ENCODE assay signal across 20 cellular contexts in genomic region chr6:39363280-39363679, GRCh38. TPM values are rescaled to one million over a fixed set of nuclear protein-coding genes. Genes with fewer than 3 reads are reported as not detected.
DNase-seq lines count a peak whose midpoint lies in the region; TF ChIP-seq lines count a peak whose summit lies in the region.
"Had no signal": no experiment of that assay in that cellular context is flagged by ENCODE, and none has a peak within 500 bp of the region (broad histone marks: within the 10 kb centered on the region; RNA-seq: fewer than 3 reads in every experiment).

No MANE protein-coding gene starts in this region.

- H3K4ac ChIP-seq in neuronal stem cell (ENCODE audit: low read length), result no peak overlapping the region

- H2BK5ac ChIP-seq in neuronal stem cell (ENCODE audit: low read length), result no peak overlapping the region

- H3K18ac ChIP-seq in neuronal stem cell (ENCODE audit: low read length), result peak overlapping the region; percentile 55

- H2BK15ac ChIP-seq in neuronal stem cell (ENCODE audit: low read length), result peak overlapping the region; percentile 18

- H4K8ac ChIP-seq in neuronal stem cell (ENCODE audit: low read depth, low read length), result no peak overlapping the region

- H3K14ac ChIP-seq in neuronal stem cell (ENCODE audit: low read length), result no peak overlapping the region

- H2BK120ac ChIP-seq in neuronal stem cell (ENCODE audit: low read depth, low read length), result no peak overlapping the region

- no peak overlapping the region for H4K91ac ChIP-seq in neuronal stem cell (ENCODE audit: low read depth, low read length, poor library complexity)

- H3K4me3 ChIP-seq in WERI-Rb-1 (ENCODE audit: low read depth, low read length) (no peak overlapping the region), neuronal stem cell (ENCODE audit: low read length in 2 of 2) (peak overlapping the region in 1 of 2 donors; percentile 13)
- H3K4me3 ChIP-seq: A549, BLaER1, GM12878 had no signal

- no peak overlapping the region for H2AFZ ChIP-seq in neuronal stem cell (ENCODE audit: low read length)

- no CpG with 5 or more reads among the region's 8 CpGs for WGBS in neuronal stem cell (ENCODE audit: extremely low coverage in 2 of 2, insufficient read length in 2 of 2, insufficient replicate concordance in 1 of 2), 2 donors

- no peak overlapping the region for H3K4me2 ChIP-seq in neuronal stem cell (ENCODE audit: insufficient read depth, low read length, poor library complexity, severe bottlenecking)
- H3K4me2 ChIP-seq: A549, BLaER1 had no signal

- H3K9ac ChIP-seq in neuronal stem cell (ENCODE audit: low read depth, low read length, poor library complexity), result no peak overlapping the region
- H3K9ac ChIP-seq: BLaER1 had no signal

- H3K79me1 ChIP-seq in neuronal stem cell (ENCODE audit: low read depth, low read length), result no peaks in the 10 kb centered on the region

- no peak overlapping the region for H3K27ac ChIP-seq in WERI-Rb-1
- H3K27ac ChIP-seq in neuronal stem cell (replicated peaks; ENCODE audit: low read length), result no peak overlapping the region
- H3K27ac ChIP-seq: A549, BLaER1 had no signal

- no peak for TF ChIP-seq CTCF in WERI-Rb-1 (IDR thresholded peaks at IDR 0.05; ENCODE audit: low read depth, low read length)

- peak; percentile 9 for DNase-seq in WERI-Rb-1
- peak; percentile 47 for DNase-seq in islet precursor cell
- no peak for DNase-seq in neuronal stem cell (ENCODE audit: low spot score)
- no peak for DNase-seq in A172 (ENCODE audit: low spot score)
- DNase-seq in activated CD8-positive, alpha-beta memory T cell treated with anti-CD3 and anti-CD28 coated beads, Interleukin-2, amount 50 U/mL, for 48 hours, result no peak
- no peak for DNase-seq in NCI-H446 treated with DMSO at 0.1 percent for 48 hours (lab: John Stamatoyannopoulos, UW)
- DNase-seq: Calu3; CD8-positive, alpha-beta T cell; DMS79 treated with DMSO at 0.1 percent for 48 hours; GF-D8; GOT3; H7; HFFc6 had no signal

- H3K27me3 ChIP-seq in WERI-Rb-1 (ENCODE audit: insufficient read depth, low read depth, severe bottlenecking), result no peaks in the 10 kb centered on the region
- H3K27me3 ChIP-seq in neuronal stem cell (ENCODE audit: control insufficient read depth in 3 of 3, insufficient read depth in 3 of 3, low read depth in 1 of 3, low read length in 3 of 3), result no peaks in the 10 kb centered on the region
- H3K27me3 ChIP-seq: BLaER1 had no signal

- no peaks in the 10 kb centered on the region for H3K36me3 ChIP-seq in WERI-Rb-1
- H3K36me3 ChIP-seq in neuronal stem cell (replicated peaks in 1 of 2; ENCODE audit: control insufficient read depth in 2 of 2, insufficient read depth in 2 of 2, low read length in 2 of 2), result no peaks in the 10 kb centered on the region
- H3K36me3 ChIP-seq: BLaER1 had no signal

- H3K23ac ChIP-seq in neuronal stem cell (ENCODE audit: low read depth, low read length, poor library complexity), result no peak overlapping the region

- peaks cover 0 to 12% of the 10 kb centered on the region in 2 donors for H3K4me1 ChIP-seq in neuronal stem cell (ENCODE audit: control insufficient read depth in 2 of 2, insufficient read depth in 1 of 2, low read depth in 1 of 2, low read length in 2 of 2)
- H3K4me1 ChIP-seq: A549 had no signal

- H3K9me3 ChIP-seq in WERI-Rb-1 (ENCODE audit: severe bottlenecking) (no peaks in the 10 kb centered on the region), neuronal stem cell (replicated peaks in 1 of 2; ENCODE audit: control insufficient read depth in 2 of 2, insufficient read depth in 1 of 2, low read depth in 1 of 2, low read length in 2 of 2) (no peaks in the 10 kb centered on the region)
- H3K9me3 ChIP-seq: A549, BLaER1 had no signal

- no peak overlapping the region for H2BK12ac ChIP-seq in neuronal stem cell (ENCODE audit: low read length)

- peak overlapping the region; percentile 70 for H2AK5ac ChIP-seq in neuronal stem cell (ENCODE audit: low read depth, low read length)

RNA-seq across cellular contexts. Expression of gene KCNK16, which starts 40.8 kb away (rescaled TPM):
- not detected for polyA plus RNA-seq in neuronal stem cell (2013, experiment 1 of 2)
- polyA plus RNA-seq in neuronal stem cell (2013, experiment 2 of 2), result not detected
- total RNA-seq in A172 (2014; rRNA removed; shearing (Covaris generic)), result not detected in 2 replicates
- total RNA-seq: Calu3; CD8-positive, alpha-beta T cell; GM12878; H7; HepG2; HFFc6 had no signal
- polyA plus RNA-seq: A549, AG04450, CD14-positive monocyte, GM12878, HepG2, IgD-negative memory B cell had no signal

RNA-seq across cellular contexts. Expression of gene KCNK17, which starts 49.1 kb away (rescaled TPM):
- polyA plus RNA-seq in neuronal stem cell (2013, experiment 1 of 2), result 0.33 TPM
- polyA plus RNA-seq in neuronal stem cell (2013, experiment 2 of 2), result 0.22 TPM
- not detected in 2 replicates for total RNA-seq in A172 (2014; rRNA removed; shearing (Covaris generic))
- total RNA-seq: Calu3; CD8-positive, alpha-beta T cell; GM12878; HepG2; HFFc6 had no signal
- polyA plus RNA-seq: A549, AG04450, CD14-positive monocyte, GM12878, HepG2, IgD-negative memory B cell had no signal

Comparison
In these comparisons a context has a peak if more than half of its experiments do, and no peak if none do; other contexts are left out.
1. DNase-seq: peak in WERI-Rb-1 (single experiment) and islet precursor cell (single experiment); none in neuronal stem cell (single experiment), A172 (single experiment), activated CD8-positive, alpha-beta memory T cell treated with anti-CD3 and anti-CD28 coated beads, Interleukin-2, amount 50 U/mL, for 48 hours (single experiment) and NCI-H446 treated with DMSO at 0.1 percent for 48 hours (single experiment).